ENCODE assay signal across 1 cellular context in the genomic region with DNA sequence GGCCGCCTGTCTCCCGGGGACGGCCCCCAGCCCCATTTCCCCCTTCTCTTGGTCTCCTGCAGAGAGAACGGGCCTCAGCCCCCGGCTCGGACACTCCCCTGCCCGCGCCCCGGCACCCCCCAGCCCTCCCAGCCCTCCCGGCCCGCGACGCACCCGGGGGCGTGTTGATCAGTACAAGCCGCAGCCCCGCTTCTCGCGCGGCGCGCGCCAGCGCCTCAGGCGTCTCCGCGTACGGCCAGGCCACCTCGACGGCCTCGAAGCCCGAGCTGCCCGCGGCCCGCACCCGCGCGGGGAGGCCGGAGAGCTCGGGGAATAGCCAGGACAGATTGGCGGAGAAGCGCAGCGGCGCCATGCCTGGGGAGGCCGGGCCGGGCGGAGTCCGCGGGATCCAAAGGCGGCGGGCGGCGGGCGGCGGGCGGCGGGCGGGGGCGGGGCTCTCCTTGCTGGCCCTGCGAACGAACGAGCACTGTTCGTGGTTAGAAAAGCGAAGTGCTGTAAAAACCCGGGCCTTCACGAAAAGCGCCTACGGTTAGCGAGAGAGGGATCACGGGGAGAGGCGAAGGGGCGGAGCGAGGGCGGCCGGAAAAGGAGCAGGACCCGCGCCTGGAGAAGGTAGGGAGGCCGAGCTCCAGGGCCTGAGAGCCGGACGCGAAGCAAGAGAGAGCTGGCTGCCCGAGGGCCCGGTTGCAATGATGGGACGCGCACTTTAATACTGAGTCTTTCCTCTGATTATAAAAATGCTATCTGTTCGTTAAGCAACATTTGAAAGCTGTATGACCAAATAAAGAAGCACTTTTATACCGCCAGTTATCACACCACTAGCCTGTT.
TF ChIP-seq lines count a peak whose summit lies in the region.

A gene with protein sequence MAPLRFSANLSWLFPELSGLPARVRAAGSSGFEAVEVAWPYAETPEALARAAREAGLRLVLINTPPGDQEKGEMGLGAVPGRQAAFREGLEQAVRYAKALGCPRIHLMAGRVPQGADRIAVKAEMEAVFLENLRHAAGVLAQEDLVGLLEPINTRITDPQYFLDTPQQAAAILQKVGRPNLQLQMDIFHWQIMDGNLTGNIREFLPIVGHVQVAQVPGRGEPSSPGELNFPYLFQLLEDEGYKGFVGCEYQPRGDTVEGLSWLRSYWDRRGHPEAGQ (minus strand): TSS at position 490 of the 828 bp plus-strand sequence. CDS start 138 bp downstream, at position 352.

TF ChIP-seq in GM12878, 131 proteins besides CTCF, POLR2A, EP300 and RAD21 (continued from another document):
- TF ChIP-seq, protein P1, sequence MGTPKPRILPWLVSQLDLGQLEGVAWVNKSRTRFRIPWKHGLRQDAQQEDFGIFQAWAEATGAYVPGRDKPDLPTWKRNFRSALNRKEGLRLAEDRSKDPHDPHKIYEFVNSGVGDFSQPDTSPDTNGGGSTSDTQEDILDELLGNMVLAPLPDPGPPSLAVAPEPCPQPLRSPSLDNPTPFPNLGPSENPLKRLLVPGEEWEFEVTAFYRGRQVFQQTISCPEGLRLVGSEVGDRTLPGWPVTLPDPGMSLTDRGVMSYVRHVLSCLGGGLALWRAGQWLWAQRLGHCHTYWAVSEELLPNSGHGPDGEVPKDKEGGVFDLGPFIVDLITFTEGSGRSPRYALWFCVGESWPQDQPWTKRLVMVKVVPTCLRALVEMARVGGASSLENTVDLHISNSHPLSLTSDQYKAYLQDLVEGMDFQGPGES (IDR thresholded peaks at IDR 0.05), result no peak
- TF ChIP-seq TAF1 (IDR thresholded peaks at IDR 0.05; ENCODE audit: borderline replicate concordance, low read depth, low read length), result no peak
- TF ChIP-seq, protein P2, sequence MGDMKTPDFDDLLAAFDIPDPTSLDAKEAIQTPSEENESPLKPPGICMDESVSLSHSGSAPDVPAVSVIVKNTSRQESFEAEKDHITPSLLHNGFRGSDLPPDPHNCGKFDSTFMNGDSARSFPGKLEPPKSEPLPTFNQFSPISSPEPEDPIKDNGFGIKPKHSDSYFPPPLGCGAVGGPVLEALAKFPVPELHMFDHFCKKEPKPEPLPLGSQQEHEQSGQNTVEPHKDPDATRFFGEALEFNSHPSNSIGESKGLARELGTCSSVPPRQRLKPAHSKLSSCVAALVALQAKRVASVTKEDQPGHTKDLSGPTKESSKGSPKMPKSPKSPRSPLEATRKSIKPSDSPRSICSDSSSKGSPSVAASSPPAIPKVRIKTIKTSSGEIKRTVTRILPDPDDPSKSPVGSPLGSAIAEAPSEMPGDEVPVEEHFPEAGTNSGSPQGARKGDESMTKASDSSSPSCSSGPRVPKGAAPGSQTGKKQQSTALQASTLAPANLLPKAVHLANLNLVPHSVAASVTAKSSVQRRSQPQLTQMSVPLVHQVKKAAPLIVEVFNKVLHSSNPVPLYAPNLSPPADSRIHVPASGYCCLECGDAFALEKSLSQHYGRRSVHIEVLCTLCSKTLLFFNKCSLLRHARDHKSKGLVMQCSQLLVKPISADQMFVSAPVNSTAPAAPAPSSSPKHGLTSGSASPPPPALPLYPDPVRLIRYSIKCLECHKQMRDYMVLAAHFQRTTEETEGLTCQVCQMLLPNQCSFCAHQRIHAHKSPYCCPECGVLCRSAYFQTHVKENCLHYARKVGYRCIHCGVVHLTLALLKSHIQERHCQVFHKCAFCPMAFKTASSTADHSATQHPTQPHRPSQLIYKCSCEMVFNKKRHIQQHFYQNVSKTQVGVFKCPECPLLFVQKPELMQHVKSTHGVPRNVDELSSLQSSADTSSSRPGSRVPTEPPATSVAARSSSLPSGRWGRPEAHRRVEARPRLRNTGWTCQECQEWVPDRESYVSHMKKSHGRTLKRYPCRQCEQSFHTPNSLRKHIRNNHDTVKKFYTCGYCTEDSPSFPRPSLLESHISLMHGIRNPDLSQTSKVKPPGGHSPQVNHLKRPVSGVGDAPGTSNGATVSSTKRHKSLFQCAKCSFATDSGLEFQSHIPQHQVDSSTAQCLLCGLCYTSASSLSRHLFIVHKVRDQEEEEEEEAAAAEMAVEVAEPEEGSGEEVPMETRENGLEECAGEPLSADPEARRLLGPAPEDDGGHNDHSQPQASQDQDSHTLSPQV (IDR thresholded peaks at IDR 0.05), result no peak
- TF ChIP-seq SRF (IDR thresholded peaks at IDR 0.05; ENCODE audit: low read depth in 2 of 2, low read length in 2 of 2), result no peak
- TF ChIP-seq TBL1XR1 (IDR thresholded peaks at IDR 0.05; ENCODE audit: low read depth, low read length), result no peak
- TF ChIP-seq, protein P3, sequence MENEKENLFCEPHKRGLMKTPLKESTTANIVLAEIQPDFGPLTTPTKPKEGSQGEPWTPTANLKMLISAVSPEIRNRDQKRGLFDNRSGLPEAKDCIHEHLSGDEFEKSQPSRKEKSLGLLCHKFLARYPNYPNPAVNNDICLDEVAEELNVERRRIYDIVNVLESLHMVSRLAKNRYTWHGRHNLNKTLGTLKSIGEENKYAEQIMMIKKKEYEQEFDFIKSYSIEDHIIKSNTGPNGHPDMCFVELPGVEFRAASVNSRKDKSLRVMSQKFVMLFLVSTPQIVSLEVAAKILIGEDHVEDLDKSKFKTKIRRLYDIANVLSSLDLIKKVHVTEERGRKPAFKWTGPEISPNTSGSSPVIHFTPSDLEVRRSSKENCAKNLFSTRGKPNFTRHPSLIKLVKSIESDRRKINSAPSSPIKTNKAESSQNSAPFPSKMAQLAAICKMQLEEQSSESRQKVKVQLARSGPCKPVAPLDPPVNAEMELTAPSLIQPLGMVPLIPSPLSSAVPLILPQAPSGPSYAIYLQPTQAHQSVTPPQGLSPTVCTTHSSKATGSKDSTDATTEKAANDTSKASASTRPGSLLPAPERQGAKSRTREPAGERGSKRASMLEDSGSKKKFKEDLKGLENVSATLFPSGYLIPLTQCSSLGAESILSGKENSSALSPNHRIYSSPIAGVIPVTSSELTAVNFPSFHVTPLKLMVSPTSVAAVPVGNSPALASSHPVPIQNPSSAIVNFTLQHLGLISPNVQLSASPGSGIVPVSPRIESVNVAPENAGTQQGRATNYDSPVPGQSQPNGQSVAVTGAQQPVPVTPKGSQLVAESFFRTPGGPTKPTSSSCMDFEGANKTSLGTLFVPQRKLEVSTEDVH (IDR thresholded peaks at IDR 0.05; ENCODE audit: low read depth, partially characterized antibody), result no peak
